30 cellular contexts compared by ENCODE assay signal in the genomic region with DNA sequence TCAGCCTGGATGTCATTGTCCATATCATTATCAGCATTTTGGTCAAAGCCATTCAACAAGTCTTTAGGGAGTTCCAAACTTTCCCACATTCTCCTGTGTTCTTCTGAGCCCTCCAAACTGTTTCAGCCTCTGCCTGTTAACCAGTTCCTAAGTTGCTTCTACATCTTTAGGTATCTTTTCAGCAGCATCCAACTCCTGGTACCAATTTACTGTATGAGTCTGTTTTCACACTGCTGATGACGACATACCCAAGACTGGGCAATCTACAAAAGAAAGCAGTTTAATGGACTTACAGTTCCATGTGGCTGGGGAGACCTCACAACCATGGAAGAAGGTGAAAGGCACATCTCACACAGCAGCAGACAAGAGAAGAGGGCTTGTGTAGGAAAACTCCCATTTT.
"Had no signal": no experiment of that assay in that cellular context is flagged by ENCODE, and none has a peak within 500 bp of the region (broad histone marks: within the 10 kb centered on the region; RNA-seq: fewer than 3 reads in every experiment).

No MANE protein-coding gene starts in this region.

- DNase-seq: naive thymus-derived CD8-positive, alpha-beta T cell; nephron progenitor cell; nucleus accumbens; pancreas; psoas muscle; spleen; stimulated activated CD4-positive, alpha-beta T cell treated with anti-CD3 and anti-CD28 coated beads, Interleukin-12 subunit alpha, Interleukin-12 subunit beta, amount 100 ng/mL, for 4 hours; stimulated activated CD4-positive, alpha-beta T cell treated with anti-CD3 and anti-CD28 coated beads, Interleukin-1b, Interleukin-23, amount 100 ng/mL, for 48 hours; stimulated activated CD4-positive, alpha-beta T cell treated with anti-CD3 and anti-CD28 coated beads, Interleukin-4, amount 100 ng/mL, for 1 hour; stimulated activated CD4-positive, alpha-beta T cell treated with anti-CD3 and anti-CD28 coated beads, Interleukin-4, amount 100 ng/mL, for 4 hours; stimulated activated CD8-positive, alpha-beta memory T cell treated with anti-CD3 and anti-CD28 coated beads, Interleukin-4, amount 100 ng/mL, for 48 hours; stimulated activated naive CD4-positive, alpha-beta T cell; stimulated activated naive CD8-positive, alpha-beta T cell treated with anti-CD3 and anti-CD28 coated beads, Interleukin-15, amount 100 ng/mL, for 72 hours; stimulated activated naive CD8-positive, alpha-beta T cell treated with anti-CD3 and anti-CD28 coated beads, Interleukin-15, Interleukin-2, amounts not matched to agents 100 U/mL and 50 U/mL, for 24 hours; substantia nigra; testis; tibial artery; transverse colon; upper lobe of right lung; uterus had no signal

- H3K9me3 ChIP-seq: neutrophil, pancreas, suprapubic skin, testis, tibial artery, transverse colon, upper lobe of right lung, uterus had no signal

- ATAC-seq: naive thymus-derived CD8-positive, alpha-beta T cell; natural killer cell treated with Interleukin-12 subunit alpha and Interleukin-12 subunit beta and Interleukin-15 and Interleukin-18, amount 100 ng/mL, for 72 hours; pancreas; psoas muscle; right cardiac atrium; sciatic nerve; stimulated activated memory B cell treated with anti-CD40 and anti-IgM and Interleukin-4, amounts not matched to agents 10 μg/mL and 1 μg/mL and 100 μg/mL, for 72 hours; stimulated activated naive CD8-positive, alpha-beta T cell treated with anti-CD3 and anti-CD28 coated beads, Interleukin-15, amount 100 ng/mL, for 72 hours; stimulated activated naive CD8-positive, alpha-beta T cell treated with anti-CD3 and anti-CD28 coated beads, Interleukin-15, Interleukin-2, amounts not matched to agents 100 U/mL and 50 U/mL, for 24 hours; upper lobe of right lung had no signal

- H3K27me3 Mint-ChIP-seq: natural killer cell treated with Interleukin-12 subunit alpha and Interleukin-12 subunit beta and Interleukin-15 and Interleukin-18, amount 100 ng/mL, for 72 hours; stimulated activated memory B cell treated with anti-CD40 and anti-IgM and Interleukin-4, amounts not matched to agents 10 μg/mL and 1 μg/mL and 100 μg/mL, for 72 hours; type B pancreatic cell had no signal

- H3K27ac ChIP-seq: neutrophil, pancreas, psoas muscle, skin epidermis, spleen, suprapubic skin, testis, tibial artery, transverse colon, upper lobe of right lung, uterus had no signal

- H3K36me3 ChIP-seq: neutrophil, pancreas, spleen, transverse colon, upper lobe of right lung, uterus had no signal

- H3K27me3 ChIP-seq: neutrophil, pancreas, spleen, suprapubic skin, testis, tibial artery, transverse colon, upper lobe of right lung, uterus had no signal

- H3K4me1 ChIP-seq: spleen, testis, upper lobe of right lung had no signal

- H3K4me1 Mint-ChIP-seq: naive thymus-derived CD8-positive, alpha-beta T cell; nephron progenitor cell; stimulated activated memory B cell treated with anti-CD40 and anti-IgM and Interleukin-4, amounts not matched to agents 10 μg/mL and 1 μg/mL and 100 μg/mL, for 72 hours; stimulated activated naive CD8-positive, alpha-beta T cell treated with anti-CD3 and anti-CD28 coated beads, Interleukin-15, amount 100 ng/mL, for 72 hours had no signal

- H3K4me3 Mint-ChIP-seq: naive thymus-derived CD8-positive, alpha-beta T cell; natural killer cell treated with Interleukin-12 subunit alpha and Interleukin-12 subunit beta and Interleukin-15 and Interleukin-18, amount 100 ng/mL, for 72 hours; nephron progenitor cell; neural crest cell; stimulated activated memory B cell treated with anti-CD40 and anti-IgM and Interleukin-4, amounts not matched to agents 10 μg/mL and 1 μg/mL and 100 μg/mL, for 72 hours; stimulated activated naive CD8-positive, alpha-beta T cell treated with anti-CD3 and anti-CD28 coated beads, Interleukin-15, amount 100 ng/mL, for 72 hours; type B pancreatic cell had no signal

- H3K27ac Mint-ChIP-seq: naive thymus-derived CD8-positive, alpha-beta T cell; natural killer cell treated with Interleukin-12 subunit alpha and Interleukin-12 subunit beta and Interleukin-15 and Interleukin-18, amount 100 ng/mL, for 72 hours; nephron progenitor cell; stimulated activated memory B cell treated with anti-CD40 and anti-IgM and Interleukin-4, amounts not matched to agents 10 μg/mL and 1 μg/mL and 100 μg/mL, for 72 hours; type B pancreatic cell had no signal

- H3K4me3 ChIP-seq: pancreas, psoas muscle, skin epidermis, smooth muscle cell, spleen, suprapubic skin, testis, tibial artery, transverse colon, upper lobe of right lung, uterus had no signal

- H3K36me3 Mint-ChIP-seq: natural killer cell treated with Interleukin-12 subunit alpha and Interleukin-12 subunit beta and Interleukin-15 and Interleukin-18, amount 100 ng/mL, for 72 hours; stimulated activated memory B cell treated with anti-CD40 and anti-IgM and Interleukin-4, amounts not matched to agents 10 μg/mL and 1 μg/mL and 100 μg/mL, for 72 hours had no signal

- H3K4me2 ChIP-seq: smooth muscle cell had no signal
